In genomic region chr17:80961516-80961915, GRCh38 we compare ENCODE assay signal across 20 cellular contexts. TPM values are rescaled to one million over a fixed set of nuclear protein-coding genes. Genes with fewer than 3 reads are reported as not detected.
A peak's percentile ranks its signal among the peaks of the same experiment; 100 is the strongest.
DNase-seq lines count a peak whose midpoint lies in the region; TF ChIP-seq lines count a peak whose summit lies in the region.
"Had no signal": no experiment of that assay in that cellular context is flagged by ENCODE, and none has a peak within 500 bp of the region (broad histone marks: within the 10 kb centered on the region; RNA-seq: fewer than 3 reads in every experiment).

No MANE protein-coding gene starts in this region.

- H3K4me3 ChIP-seq in muscle layer of colon (ENCODE audit: low read depth in 1 of 2, low read length in 2 of 2) (no peak overlapping the region), tibial artery (no peak overlapping the region)
- H3K4me3 ChIP-seq: body of pancreas, heart left ventricle, tibial nerve had no signal

- H3K4me3 Mint-ChIP-seq in MCF 10A (ENCODE audit: unreplicated experiment) = no peak overlapping the region
- H3K4me3 Mint-ChIP-seq: CD4-positive, alpha-beta memory T cell had no signal

- peak overlapping the region; percentile 27 for H3K9ac ChIP-seq in muscle layer of colon (ENCODE audit: low read length)

- no peaks in the 10 kb centered on the region for H3K4me1 Mint-ChIP-seq in MCF 10A (ENCODE audit: insufficient read depth, unreplicated experiment)
- H3K4me1 Mint-ChIP-seq: CD4-positive, alpha-beta memory T cell had no signal

- H3K27ac ChIP-seq in RWPE1 = peak overlapping the region; percentile 65
- peak overlapping the region; percentile 97 for H3K27ac ChIP-seq in muscle layer of colon (ENCODE audit: low read depth, low read length)
- peak overlapping the region; percentile 84 to 97 for H3K27ac ChIP-seq in tibial artery
- H3K27ac ChIP-seq: body of pancreas, tibial nerve had no signal

- H3K27me3 Mint-ChIP-seq in MCF 10A (ENCODE audit: insufficient read depth, unreplicated experiment) = no peaks in the 10 kb centered on the region
- H3K27me3 Mint-ChIP-seq: CD4-positive, alpha-beta memory T cell had no signal

- H3K27ac Mint-ChIP-seq in MCF 10A (ENCODE audit: low read depth, unreplicated experiment) = no peak overlapping the region
- H3K27ac Mint-ChIP-seq: CD4-positive, alpha-beta memory T cell had no signal

- TF ChIP-seq CTCF in RWPE1 (conservative IDR thresholded peaks at IDR 0.05; ENCODE audit: low read depth) (no peak), tibial artery (IDR thresholded peaks at IDR 0.05) (no peak), MCF 10A (IDR thresholded peaks at IDR 0.05; ENCODE audit: unreplicated experiment) (no peak)

- DNase-seq in NCI-H1092 treated with DMSO at 0.1 percent for 48 hours (lab: John Stamatoyannopoulos, UW) (peak; percentile 27), NCI-H1092 (lab: John Stamatoyannopoulos, UW) (no peak), RWPE1 (ENCODE audit: low spot score) (no peak), tibial artery (no peak), MCF 10A (ENCODE audit: unreplicated experiment) (no peak), NCI-H2029 (lab: John Stamatoyannopoulos, UW) (no peak), EL (no peak)
- DNase-seq: 8988T; activated CD4-positive, alpha-beta T cell treated with anti-CD3 and anti-CD28 coated beads for 4 hours; activated naive CD4-positive, alpha-beta T cell treated with anti-CD3 and anti-CD28 coated beads, Interleukin-2, amount 50 U/mL, for 16 hours; body of pancreas; CD4-positive, alpha-beta memory T cell; islet precursor cell; mesendoderm; NCI-H146; NCI-H524; stimulated activated CD4-positive, alpha-beta T cell treated with anti-CD3 and anti-CD28 coated beads, Interleukin-4, amount 100 ng/mL, for 1 hour had no signal

- H3K9me3 Mint-ChIP-seq in MCF 10A (ENCODE audit: unreplicated experiment) = no peaks in the 10 kb centered on the region
- H3K9me3 Mint-ChIP-seq: CD4-positive, alpha-beta memory T cell had no signal

- no TSS peak for BruUV-seq in MCF 10A (replicated peaks; lab: Mats Ljungman, UMichigan)

- CTCF ChIA-PET in RWPE1 (lab: Yijun Ruan, JAX) (interaction anchor here (0.6 to 0.9 kb wide), 2 partner anchors 28 to 358 kb away, joined by 3 read pairs; no protein-coding TSS in a partner anchor), MCF 10A (lab: Yijun Ruan, JAX) (interaction anchor here (0.8 kb wide), 1 partner anchor 392 kb away, joined by 3 read pairs; no protein-coding TSS in a partner anchor)

- H3K36me3 ChIP-seq in muscle layer of colon (ENCODE audit: insufficient read depth, low read length) = no peaks in the 10 kb centered on the region
- H3K36me3 ChIP-seq in tibial artery = peaks cover 7 to 50% (median 27%) of the 10 kb centered on the region in 3 donors

- H3K27me3 ChIP-seq in muscle layer of colon (ENCODE audit: control insufficient read depth in 1 of 2, insufficient read depth in 2 of 2, low read length in 2 of 2) (no peaks in the 10 kb centered on the region), tibial artery (no peaks in the 10 kb centered on the region)
- H3K27me3 ChIP-seq: body of pancreas, heart left ventricle, tibial nerve had no signal

- intact Hi-C loops in tibial artery (cut with DNase I; ENCODE audit: low total_unique reads) = no loop called here
- intact Hi-C loops in MCF 10A (cut with micrococcal nuclease) = no loop called here

- no peaks in the 10 kb centered on the region for H3K9me3 ChIP-seq in muscle layer of colon (ENCODE audit: low read length)
- no peaks in the 10 kb centered on the region for H3K9me3 ChIP-seq in tibial artery
- H3K9me3 ChIP-seq: body of pancreas, heart left ventricle, tibial nerve had no signal

- POLR2A ChIA-PET in RWPE1 (lab: Yijun Ruan, JAX; ENCODE audit: low non-redundant PET) (no interaction called here), MCF 10A (lab: Yijun Ruan, JAX) (no interaction called here)

- H3K36me3 Mint-ChIP-seq in MCF 10A (ENCODE audit: insufficient read depth, unreplicated experiment) = peaks cover 26% of the 10 kb centered on the region

- H3K4me1 ChIP-seq in muscle layer of colon (ENCODE audit: insufficient read depth, low read length) (peaks cover 41% of the 10 kb centered on the region), tibial artery (peaks cover 0 to 41% (median 31%) of the 10 kb centered on the region in 4 donors)
- H3K4me1 ChIP-seq: body of pancreas had no signal

RNA-seq across cellular contexts. Expression of gene CHMP6, which starts 30.1 kb away (rescaled TPM):
- 19.5 and 22.6 TPM in 2 replicates for total RNA-seq in MCF 10A (2022)
